Comparison of ENCODE assay signal across 27 cellular contexts in the genomic region with DNA sequence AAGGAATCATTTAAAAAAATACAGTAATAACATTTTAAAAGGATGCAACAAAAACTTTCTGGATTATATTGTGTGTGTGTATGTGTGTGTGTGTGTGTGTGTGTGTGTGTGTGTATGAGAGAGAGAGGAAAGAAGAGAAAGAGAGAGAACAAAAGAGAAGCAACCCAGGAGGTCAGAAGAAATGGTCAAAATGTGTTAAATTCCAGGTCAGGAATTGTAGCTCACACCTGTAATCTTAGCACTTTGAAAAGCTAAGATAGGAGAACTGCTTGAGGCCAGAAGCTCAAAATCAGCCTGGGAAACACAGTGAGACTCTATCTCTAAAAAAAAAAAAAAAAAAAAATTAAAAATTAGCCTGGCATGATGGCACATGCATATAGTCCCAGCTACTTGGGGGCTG.
"Had no signal": no experiment of that assay in that cellular context is flagged by ENCODE, and none has a peak within 500 bp of the region (broad histone marks: within the 10 kb centered on the region; RNA-seq: fewer than 3 reads in every experiment).

No MANE protein-coding gene starts in this region.

- H3K4me1 Mint-ChIP-seq: activated CD4-positive, alpha-beta T cell treated with anti-CD3 and anti-CD28 coated beads for 36 hours; activated CD4-positive, alpha-beta T cell treated with anti-CD3 and anti-CD28 coated beads, Interleukin-2, amount 10 ng/mL, durations not matched to agents 24 days and 14 days; activated naive CD4-positive, alpha-beta T cell treated with anti-CD3 and anti-CD28 coated beads, Interleukin-2, amount 10 ng/mL, durations not matched to agents 7 days and 5 days; central memory CD8-positive, alpha-beta T cell had no signal

- H3K36me3 Mint-ChIP-seq: activated CD4-positive, alpha-beta memory T cell treated with anti-CD3 and anti-CD28 coated beads for 36 hours; activated naive CD4-positive, alpha-beta T cell treated with anti-CD3 and anti-CD28 coated beads, Interleukin-2, amount 10 ng/mL, durations not matched to agents 7 days and 5 days; activated naive CD8-positive, alpha-beta T cell had no signal

- DNase-seq: activated CD4-positive, alpha-beta memory T cell treated with anti-CD3 and anti-CD28 coated beads for 36 hours; activated CD4-positive, alpha-beta T cell treated with anti-CD3 and anti-CD28 coated beads for 36 hours; activated CD4-positive, alpha-beta T cell treated with anti-CD3 and anti-CD28 coated beads, Interleukin-2, amount 10 ng/mL, durations not matched to agents 24 days and 14 days; activated CD4-positive, CD25-positive, alpha-beta regulatory T cell; activated CD4-positive, CD25-positive, alpha-beta regulatory T cell treated with anti-CD3 and anti-CD28 coated beads, Interleukin-2, amount 50 U/mL, for 72 hours; activated CD8-positive, alpha-beta memory T cell treated with anti-CD3 and anti-CD28 coated beads, Interleukin-2, amount 50 U/mL, for 48 hours; activated gamma-delta T cell; activated naive CD4-positive, alpha-beta T cell; activated naive CD4-positive, alpha-beta T cell treated with anti-CD3 and anti-CD28 coated beads, Interleukin-2, amount 10 ng/mL, durations not matched to agents 7 days and 5 days; activated T-cell treated with anti-CD3 and anti-CD28 coated beads for 4 hours; activated T-cell treated with anti-CD3 and anti-CD28 coated beads, Interleukin-2, amount 50 U/mL, for 24 hours; activated T-cell treated with anti-CD3 and anti-CD28 coated beads, Interleukin-2, amount 50 U/mL, for 72 hours; amniotic stem cell; anterior cingulate cortex; brain microvascular endothelial cell; dorsolateral prefrontal cortex; effector memory CD4-positive, alpha-beta T cell; endodermal cell; foreskin fibroblast; glutamatergic neuron; heart left ventricle; T-helper 2 cell had no signal

- H3K36me3 ChIP-seq: brain microvascular endothelial cell, heart left ventricle had no signal

- H3K27ac ChIP-seq: brain microvascular endothelial cell, coronary artery, dorsolateral prefrontal cortex, heart left ventricle had no signal

- H3K27ac Mint-ChIP-seq: activated CD4-positive, alpha-beta memory T cell treated with anti-CD3 and anti-CD28 coated beads for 36 hours; activated CD4-positive, alpha-beta T cell treated with anti-CD3 and anti-CD28 coated beads for 36 hours; activated CD4-positive, alpha-beta T cell treated with anti-CD3 and anti-CD28 coated beads, Interleukin-2, amount 10 ng/mL, durations not matched to agents 24 days and 14 days; activated naive CD4-positive, alpha-beta T cell treated with anti-CD3 and anti-CD28 coated beads, Interleukin-2, amount 10 ng/mL, durations not matched to agents 7 days and 5 days; activated naive CD8-positive, alpha-beta T cell; activated T-cell treated with anti-CD3 and anti-CD28 coated beads, Interleukin-2, amount 50 U/mL, for 24 hours; activated T-cell treated with anti-CD3 and anti-CD28 coated beads, Interleukin-2, amount 50 U/mL, for 72 hours; dendritic cell treated with granulocyte-macrophage colony-stimulating factor and Interleukin-4, amounts not matched to agents 40 ng/mL and 50 ng/mL, for 4 days; endodermal cell had no signal

- H3K4me3 Mint-ChIP-seq: activated CD4-positive, alpha-beta memory T cell treated with anti-CD3 and anti-CD28 coated beads for 36 hours; activated CD4-positive, alpha-beta T cell treated with anti-CD3 and anti-CD28 coated beads for 36 hours; activated CD4-positive, alpha-beta T cell treated with anti-CD3 and anti-CD28 coated beads, Interleukin-2, amount 10 ng/mL, durations not matched to agents 24 days and 14 days; activated naive CD4-positive, alpha-beta T cell treated with anti-CD3 and anti-CD28 coated beads, Interleukin-2, amount 10 ng/mL, durations not matched to agents 7 days and 5 days; activated naive CD8-positive, alpha-beta T cell; activated T-cell treated with anti-CD3 and anti-CD28 coated beads, Interleukin-2, amount 50 U/mL, for 24 hours; activated T-cell treated with anti-CD3 and anti-CD28 coated beads, Interleukin-2, amount 50 U/mL, for 72 hours; central memory CD8-positive, alpha-beta T cell; dendritic cell treated with granulocyte-macrophage colony-stimulating factor and Interleukin-4, amounts not matched to agents 40 ng/mL and 50 ng/mL, for 4 days had no signal

- ATAC-seq: activated CD4-positive, alpha-beta T cell treated with anti-CD3 and anti-CD28 coated beads for 36 hours; activated T-cell treated with anti-CD3 and anti-CD28 coated beads, Interleukin-2, amount 50 U/mL, for 72 hours; esophagus mucosa; heart left ventricle had no signal

- H3K27me3 Mint-ChIP-seq: activated CD4-positive, alpha-beta memory T cell treated with anti-CD3 and anti-CD28 coated beads for 36 hours; activated CD4-positive, alpha-beta T cell treated with anti-CD3 and anti-CD28 coated beads for 36 hours; activated CD4-positive, alpha-beta T cell treated with anti-CD3 and anti-CD28 coated beads, Interleukin-2, amount 10 ng/mL, durations not matched to agents 24 days and 14 days; activated naive CD4-positive, alpha-beta T cell treated with anti-CD3 and anti-CD28 coated beads, Interleukin-2, amount 10 ng/mL, durations not matched to agents 7 days and 5 days; activated naive CD8-positive, alpha-beta T cell; activated T-cell treated with anti-CD3 and anti-CD28 coated beads, Interleukin-2, amount 50 U/mL, for 24 hours; central memory CD8-positive, alpha-beta T cell; dendritic cell treated with granulocyte-macrophage colony-stimulating factor and Interleukin-4, amounts not matched to agents 40 ng/mL and 50 ng/mL, for 4 days had no signal

- H3K9me3 Mint-ChIP-seq: activated CD4-positive, alpha-beta T cell treated with anti-CD3 and anti-CD28 coated beads, Interleukin-2, amount 10 ng/mL, durations not matched to agents 24 days and 14 days; central memory CD8-positive, alpha-beta T cell; dendritic cell treated with granulocyte-macrophage colony-stimulating factor and Interleukin-4, amounts not matched to agents 40 ng/mL and 50 ng/mL, for 4 days had no signal

- H3K27me3 ChIP-seq: brain microvascular endothelial cell, dorsolateral prefrontal cortex, heart left ventricle had no signal

- H3K4me1 ChIP-seq: heart left ventricle had no signal

- H3K4me3 ChIP-seq: coronary artery, dorsolateral prefrontal cortex, heart left ventricle had no signal
